In the genomic region with DNA sequence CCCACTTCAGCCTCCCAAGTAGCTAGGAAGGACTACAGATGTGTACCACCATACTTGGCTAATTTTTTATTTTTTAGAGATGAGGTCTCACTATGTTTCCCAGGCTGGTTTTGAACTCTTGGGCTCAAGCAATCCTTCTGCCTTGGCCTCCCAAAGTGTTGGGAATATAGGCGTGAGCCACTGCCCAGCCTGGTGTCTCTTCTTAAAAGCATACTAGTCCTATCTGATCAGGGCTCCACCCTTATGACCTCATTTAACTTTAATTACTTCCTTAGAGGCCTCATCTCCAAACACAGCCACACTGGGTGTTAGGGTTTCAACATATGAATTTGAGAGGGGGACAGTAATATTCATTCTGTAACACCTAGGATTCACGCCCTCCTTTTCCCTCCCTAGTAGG, we compare ENCODE assay signal across 30 cellular contexts.
"Had no signal": no experiment of that assay in that cellular context is flagged by ENCODE, and none has a peak within 500 bp of the region (broad histone marks: within the 10 kb centered on the region; RNA-seq: fewer than 3 reads in every experiment).

No MANE protein-coding gene starts in this region.

- ATAC-seq: activated CD4-positive, CD25-positive, alpha-beta regulatory T cell treated with anti-CD3 and anti-CD28 coated beads, Interleukin-2, amount 50 U/mL, for 24 hours; activated CD8-positive, alpha-beta T cell treated with anti-CD3 and anti-CD28 coated beads for 36 hours; activated naive CD4-positive, alpha-beta T cell treated with anti-CD3 and anti-CD28 coated beads, Interleukin-2, amount 50 U/mL, for 72 hours; activated T-cell treated with anti-CD3 and anti-CD28 coated beads, Interleukin-2, amount 50 U/mL, for 4 hours; esophagus mucosa; foreskin keratinocyte; gastrocnemius medialis; heart left ventricle; T-helper 17 cell had no signal

- H3K4me3 ChIP-seq: ascending aorta, breast epithelium, cardiac muscle cell, coronary artery, dorsolateral prefrontal cortex, gastrocnemius medialis, heart left ventricle had no signal

- H3K9me3 ChIP-seq: gastrocnemius medialis had no signal

- DNase-seq: activated B cell treated with CpG ODN at 0.5 μM for 24 hours; activated CD4-positive, alpha-beta T cell treated with anti-CD3 and anti-CD28 coated beads for 48 hours; activated CD4-positive, alpha-beta T cell treated with anti-CD3 and anti-CD28 coated beads, Interleukin-2, amount 50 U/mL, for 1 hour; activated CD4-positive, alpha-beta T cell treated with anti-CD3 and anti-CD28 coated beads, Interleukin-2, amount 50 U/mL, for 48 hours; activated CD8-positive, alpha-beta memory T cell treated with anti-CD3 and anti-CD28 coated beads for 24 hours; activated CD8-positive, alpha-beta memory T cell treated with anti-CD3 and anti-CD28 coated beads, Interleukin-2, amount 50 U/mL, for 48 hours; activated CD8-positive, alpha-beta T cell treated with anti-CD3 and anti-CD28 coated beads for 36 hours; activated gamma-delta T cell; activated naive CD4-positive, alpha-beta T cell; activated naive CD8-positive, alpha-beta T cell treated with anti-CD3 and anti-CD28 coated beads, Interleukin-2, amount 10 ng/mL, durations not matched to agents 7 days and 5 days; activated T-cell treated with anti-CD3 and anti-CD28 coated beads, Interleukin-2, amount 50 U/mL, for 4 hours; central memory CD4-positive, alpha-beta T cell; cerebellar nuclear complex; effector memory CD4-positive, alpha-beta T cell; foreskin keratinocyte; gastrocnemius medialis; glutamatergic neuron; T-helper 1 cell; T-helper 17 cell; T1000; WERI-Rb-1 had no signal

- H3K4me1 ChIP-seq: ascending aorta, breast epithelium, foreskin keratinocyte, gastrocnemius medialis, heart left ventricle had no signal

- H3K36me3 ChIP-seq: ascending aorta, breast epithelium, cardiac muscle cell, gastrocnemius medialis, heart left ventricle, WERI-Rb-1 had no signal

- H3K27me3 ChIP-seq: ascending aorta, breast epithelium, cardiac muscle cell, dorsolateral prefrontal cortex, gastrocnemius medialis, heart left ventricle had no signal

- H3K27ac ChIP-seq: ascending aorta, breast epithelium, cardiac muscle cell, coronary artery, dorsolateral prefrontal cortex, foreskin keratinocyte, gastrocnemius medialis, heart left ventricle, WERI-Rb-1 had no signal
